In genomic region chr1:177088974-177089373, GRCh38 we compare ENCODE assay signal across 35 cellular contexts.
"Had no signal": no experiment of that assay in that cellular context is flagged by ENCODE, and none has a peak within 500 bp of the region (broad histone marks: within the 10 kb centered on the region; RNA-seq: fewer than 3 reads in every experiment).

No MANE protein-coding gene starts in this region.

- H3K4me3 ChIP-seq: ascending aorta, breast epithelium, PC-9 had no signal

- ATAC-seq: activated CD8-positive, alpha-beta T cell treated with anti-CD3 and anti-CD28 coated beads for 36 hours; Right ventricle myocardium inferior had no signal

- H3K4me3 Mint-ChIP-seq: activated CD8-positive, alpha-beta T cell treated with anti-CD3 and anti-CD28 coated beads for 36 hours; activated naive CD4-positive, alpha-beta T cell treated with anti-CD3 and anti-CD28 coated beads, Interleukin-2, amount 50 U/mL, for 24 hours; activated naive CD8-positive, alpha-beta T cell treated with anti-CD3 and anti-CD28 coated beads, Interleukin-2, amount 10 ng/mL, durations not matched to agents 7 days and 5 days; activated T-cell treated with anti-CD3 and anti-CD28 coated beads, Interleukin-2, amount 50 U/mL, for 24 hours had no signal

- H3K27ac Mint-ChIP-seq: activated CD8-positive, alpha-beta T cell treated with anti-CD3 and anti-CD28 coated beads for 36 hours; activated naive CD4-positive, alpha-beta T cell treated with anti-CD3 and anti-CD28 coated beads, Interleukin-2, amount 50 U/mL, for 24 hours; activated naive CD8-positive, alpha-beta T cell treated with anti-CD3 and anti-CD28 coated beads, Interleukin-2, amount 10 ng/mL, durations not matched to agents 7 days and 5 days; activated T-cell treated with anti-CD3 and anti-CD28 coated beads, Interleukin-2, amount 50 U/mL, for 24 hours; activated T-helper 2 cell treated with anti-CD3 and anti-CD28 coated beads, Interferon-gamma antibody, Interleukin-2, Interleukin-4, amounts not matched to agents 10 μg/mL and 5 μg/mL and 100 μg/mL, durations not matched to agents 14 hours and 24 hours and 36 hours had no signal

- H3K9me3 ChIP-seq: ascending aorta, breast epithelium had no signal

- H3K4me1 ChIP-seq: ascending aorta, breast epithelium had no signal

- H3K27me3 ChIP-seq: ascending aorta, breast epithelium had no signal

- H3K9ac ChIP-seq: KMS-11 had no signal

- H3K36me3 ChIP-seq: ascending aorta, breast epithelium had no signal

- DNase-seq: activated CD4-positive, alpha-beta T cell treated with anti-CD3 and anti-CD28 coated beads for 1 hour; activated CD4-positive, alpha-beta T cell treated with anti-CD3 and anti-CD28 coated beads for 48 hours; activated CD4-positive, CD25-positive, alpha-beta regulatory T cell; activated CD8-positive, alpha-beta T cell treated with anti-CD3 and anti-CD28 coated beads for 36 hours; activated gamma-delta T cell; activated naive CD4-positive, alpha-beta T cell treated with Interleukin-2 at 50 U/mL for 16 hours; activated naive CD8-positive, alpha-beta T cell treated with anti-CD3 and anti-CD28 coated beads, Interleukin-2, amount 10 ng/mL, durations not matched to agents 7 days and 5 days; activated T-cell treated with anti-CD3 and anti-CD28 coated beads, Interleukin-2, amount 50 U/mL, for 24 hours; amygdala; MM.1S; MV-4-11; NCI-H1092; NCI-H1436 treated with DMSO at 0.1 percent for 48 hours; NCI-H1694 treated with DMSO at 0.1 percent for 48 hours; NCI-H2029; NCI-H2171 treated with DMSO at 0.1 percent for 48 hours; NCI-H2227 treated with DMSO at 0.1 percent for 48 hours; NCI-H446; NCI-H510A treated with DMSO at 0.1 percent for 48 hours; NCI-H526 treated with DMSO at 0.1 percent for 48 hours; NCI-H774; PC-9; SIG-M5; SW 1271; T-helper 1 cell; T-helper 2 cell; T-helper 9 cell had no signal

- H3K27me3 Mint-ChIP-seq: activated CD8-positive, alpha-beta T cell treated with anti-CD3 and anti-CD28 coated beads for 36 hours; activated naive CD4-positive, alpha-beta T cell treated with anti-CD3 and anti-CD28 coated beads, Interleukin-2, amount 50 U/mL, for 24 hours; activated naive CD8-positive, alpha-beta T cell treated with anti-CD3 and anti-CD28 coated beads, Interleukin-2, amount 10 ng/mL, durations not matched to agents 7 days and 5 days; activated T-cell treated with anti-CD3 and anti-CD28 coated beads, Interleukin-2, amount 50 U/mL, for 24 hours had no signal

- H3K4me2 ChIP-seq: KMS-11, PC-9 had no signal

- H2AFZ ChIP-seq: PC-9 had no signal

- H3K4me1 Mint-ChIP-seq: activated naive CD4-positive, alpha-beta T cell treated with anti-CD3 and anti-CD28 coated beads, Interleukin-2, amount 50 U/mL, for 24 hours; activated naive CD8-positive, alpha-beta T cell treated with anti-CD3 and anti-CD28 coated beads, Interleukin-2, amount 10 ng/mL, durations not matched to agents 7 days and 5 days had no signal

- H3K27ac ChIP-seq: ascending aorta, breast epithelium, KMS-11, PC-9, RWPE1, VCaP had no signal

- H3K9me3 Mint-ChIP-seq: activated CD8-positive, alpha-beta T cell treated with anti-CD3 and anti-CD28 coated beads for 36 hours; activated naive CD4-positive, alpha-beta T cell treated with anti-CD3 and anti-CD28 coated beads, Interleukin-2, amount 50 U/mL, for 24 hours; activated naive CD8-positive, alpha-beta T cell treated with anti-CD3 and anti-CD28 coated beads, Interleukin-2, amount 10 ng/mL, durations not matched to agents 7 days and 5 days; activated T-helper 2 cell treated with anti-CD3 and anti-CD28 coated beads, Interferon-gamma antibody, Interleukin-2, Interleukin-4, amounts not matched to agents 10 μg/mL and 5 μg/mL and 100 μg/mL, durations not matched to agents 14 hours and 24 hours and 36 hours had no signal

- H3K36me3 Mint-ChIP-seq: activated naive CD4-positive, alpha-beta T cell treated with anti-CD3 and anti-CD28 coated beads, Interleukin-2, amount 50 U/mL, for 24 hours; activated naive CD8-positive, alpha-beta T cell treated with anti-CD3 and anti-CD28 coated beads, Interleukin-2, amount 10 ng/mL, durations not matched to agents 7 days and 5 days had no signal
